ENCODE assay signal across 11 cellular contexts in genomic region chr2:100365434-100365833, GRCh38. TPM values are rescaled to one million over a fixed set of nuclear protein-coding genes. Genes with fewer than 3 reads are reported as not detected.
DNase-seq lines count a peak whose midpoint lies in the region; ATAC-seq and TF ChIP-seq lines count a peak whose summit lies in the region.
"Had no signal": no experiment of that assay in that cellular context is flagged by ENCODE, and none has a peak within 500 bp of the region (broad histone marks: within the 10 kb centered on the region; RNA-seq: fewer than 3 reads in every experiment).

No MANE protein-coding gene starts in this region.

- TF ChIP-seq POLR2A in erythroblast (IDR thresholded peaks at IDR 0.05; ENCODE audit: low read length) = no peak

- DNase-seq in A172 (ENCODE audit: low spot score) = peak; percentile 92
- peak; percentile 38 for DNase-seq in HT-29 (ENCODE audit: low spot score)
- peak; percentile 95 for DNase-seq in RPMI7951 (ENCODE audit: low read depth)
- peak; percentile 95 to 96 for DNase-seq in fibroblast of lung (ENCODE audit: low read depth in 2 of 2)
- no peak for DNase-seq in erythroblast (lab: John Stamatoyannopoulos, UW)
- DNase-seq in AG20443 (ENCODE audit: low spot score) = no peak
- DNase-seq in NCI-H510A (lab: John Stamatoyannopoulos, UW) = no peak
- DNase-seq in left colon = no peak
- DNase-seq: Kasumi-1, substantia nigra, T-helper 1 cell had no signal

- H3K9ac ChIP-seq in fibroblast of lung (ENCODE audit: insufficient read depth, low read length) = no peak overlapping the region

- no peak overlapping the region for H3K4me3 ChIP-seq in fibroblast of lung (replicated peaks in 1 of 4; ENCODE audit: control extremely low read depth in 1 of 4, insufficient read depth in 1 of 4, low read depth in 3 of 4, low read length in 4 of 4)

- intact Hi-C loops in left colon (cut with DNase I, micrococcal nuclease) = no loop called here

- no peak for TF ChIP-seq CTCF in fibroblast of lung (conservative IDR thresholded peaks at IDR 0.05 in 1 of 2, IDR thresholded peaks at IDR 0.05 in 1 of 2; ENCODE audit: low read depth in 1 of 2, low read length in 2 of 2)

- H3K27me3 ChIP-seq in fibroblast of lung (ENCODE audit: control insufficient read depth, insufficient read depth, low read length) = no peaks in the 10 kb centered on the region

- no peak overlapping the region for H3K27ac ChIP-seq in fibroblast of lung (ENCODE audit: insufficient read depth, low read length)

- H3K9me3 ChIP-seq in fibroblast of lung (ENCODE audit: control insufficient read depth, insufficient read depth, low read depth, low read length) = no peaks in the 10 kb centered on the region

- no peaks in the 10 kb centered on the region for H3K36me3 ChIP-seq in fibroblast of lung (ENCODE audit: control insufficient read depth, insufficient read depth, low read length)

- H3K4me2 ChIP-seq in fibroblast of lung (ENCODE audit: extremely low read depth, insufficient read depth, low read length) = no peak overlapping the region

- no peak for ATAC-seq in left colon

- H3K4me1 ChIP-seq in fibroblast of lung (ENCODE audit: control insufficient read depth, extremely low read depth, insufficient read depth, low read length) = no peaks in the 10 kb centered on the region

- no peaks in the 10 kb centered on the region for H3K79me2 ChIP-seq in fibroblast of lung (ENCODE audit: control insufficient read depth, insufficient read depth, low read length)

- H4K20me1 ChIP-seq in fibroblast of lung (ENCODE audit: control insufficient read depth, extremely low read depth, insufficient read depth, low read length) = no peaks in the 10 kb centered on the region

- H2AFZ ChIP-seq in fibroblast of lung (ENCODE audit: low read length) = no peak overlapping the region

RNA-seq across cellular contexts. Expression of gene LONRF2, which starts 43.1 kb away (rescaled TPM):
- 5.0 and 6.0 TPM in 2 replicates for total RNA-seq in A172 (2014; rRNA removed; shearing (Covaris generic))
- 0.29 and 0.79 TPM in 2 replicates for total RNA-seq in HT-29 (2014; rRNA removed; shearing (Covaris generic))
- 0.68 and 0.84 TPM in 2 replicates for total RNA-seq in RPMI7951 (2014; rRNA removed; shearing (Covaris generic))
- total RNA-seq in fibroblast of lung = under 0.01 TPM in 2 replicates
- 0.01 and 0.03 TPM in 2 replicates for polyA plus RNA-seq in fibroblast of lung
- polyA plus RNA-seq in fibroblast of lung (2012) = 0.02 TPM in 1 of 2 replicates, not detected in the other
- not detected in 2 replicates for polyA minus RNA-seq in fibroblast of lung (ENCODE audit: low replicate concordance)
- total RNA-seq in left colon = 1 to 10 TPM in 1 of 2 donors, under 1 TPM in 1; 0.21 to 1.6 TPM

RNA-seq across cellular contexts. Expression of gene CHST10, which starts 52.0 kb away (rescaled TPM):
- total RNA-seq in A172 (2014; rRNA removed; shearing (Covaris generic)) = 24.2 and 42.6 TPM in 2 replicates
- not detected in 2 replicates for total RNA-seq in HT-29 (2014; rRNA removed; shearing (Covaris generic))
- 16.4 and 24.0 TPM in 2 replicates for total RNA-seq in RPMI7951 (2014; rRNA removed; shearing (Covaris generic))
- total RNA-seq in fibroblast of lung (5.0 and 7.4 TPM in 2 replicates), left colon (1 to 10 TPM in 1 of 2 donors, under 1 TPM in 1; 0.84 to 1.1 TPM)
- 6.7 TPM in 2 replicates for polyA plus RNA-seq in fibroblast of lung
- polyA plus RNA-seq in fibroblast of lung (2012) = 4.6 and 6.6 TPM in 2 replicates
- polyA minus RNA-seq in fibroblast of lung (ENCODE audit: low replicate concordance) = 3.4 and 16.7 TPM in 2 replicates

Comparison
In these comparisons a context has a peak if more than half of its experiments do, and no peak if none do; other contexts are left out.
1. DNase-seq: peak in A172 (single experiment), HT-29 (single experiment), RPMI7951 (single experiment) and fibroblast of lung (2 of 2); none in erythroblast (0 of 2), AG20443 (single experiment), NCI-H510A (single experiment) and left colon (0 of 2).